Comparison of ENCODE assay signal across 26 cellular contexts in the genomic region with DNA sequence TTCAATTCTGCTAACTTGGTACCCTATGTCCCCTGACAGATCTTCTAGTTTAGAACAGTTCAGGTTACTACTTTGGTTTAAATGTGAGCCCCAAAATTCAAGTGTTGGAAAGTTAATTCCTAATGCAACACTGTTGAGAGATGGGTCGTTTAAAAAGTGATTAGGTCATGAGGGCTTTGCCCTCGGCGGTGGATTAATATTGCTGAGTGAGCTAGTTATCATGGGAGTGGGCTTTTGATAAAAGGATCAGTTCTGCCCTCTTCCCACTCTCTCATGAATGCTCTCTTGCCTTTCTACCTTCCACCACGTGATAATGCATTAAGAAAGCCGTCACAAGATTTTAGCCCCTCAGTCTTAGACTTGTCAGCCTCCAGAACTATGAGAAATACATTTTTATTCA.
"Had no signal": no experiment of that assay in that cellular context is flagged by ENCODE, and none has a peak within 500 bp of the region (broad histone marks: within the 10 kb centered on the region; RNA-seq: fewer than 3 reads in every experiment).

No MANE protein-coding gene starts in this region.

- H3K4me1 Mint-ChIP-seq: nephron, neural crest cell had no signal

- H3K27ac Mint-ChIP-seq: nephron; progenitor cell of endocrine pancreas; stimulated activated naive CD8-positive, alpha-beta T cell treated with anti-CD3 and anti-CD28 coated beads, Interleukin-15, Interleukin-2, amounts not matched to agents 100 ng/mL and 50 ng/mL, for 24 hours; type B pancreatic cell had no signal

- H3K4me1 ChIP-seq: left ventricle myocardium inferior, right atrium auricular region, suprapubic skin, uterus had no signal

- DNase-seq: islet precursor cell; left ventricle myocardium inferior; midbrain; mucosa of descending colon; naive thymus-derived CD8-positive, alpha-beta T cell; ovary; stimulated activated CD4-positive, alpha-beta T cell treated with anti-CD3 and anti-CD28 coated beads, Interleukin-12 subunit alpha, Interleukin-12 subunit beta, amount 100 ng/mL, for 4 hours; stimulated activated CD4-positive, alpha-beta T cell treated with anti-CD3 and anti-CD28 coated beads, Interleukin-15, amount 100 ng/mL, for 24 hours; stimulated activated CD4-positive, alpha-beta T cell treated with anti-CD3 and anti-CD28 coated beads, Interleukin-2, amount 100 ng/mL, for 24 hours; stimulated activated CD4-positive, alpha-beta T cell treated with anti-CD3 and anti-CD28 coated beads, Interleukin-4, amount 100 ng/mL, for 1 hour; stimulated activated naive CD4-positive, alpha-beta T cell; tibial artery; uterus had no signal

- H3K4me3 Mint-ChIP-seq: memory B cell; naive thymus-derived CD8-positive, alpha-beta T cell; nephron; neural crest cell; stimulated activated naive CD8-positive, alpha-beta T cell treated with anti-CD3 and anti-CD28 coated beads, Interleukin-15, Interleukin-2, amounts not matched to agents 100 ng/mL and 50 ng/mL, for 24 hours; type B pancreatic cell had no signal

- H3K9me3 ChIP-seq: left ventricle myocardium inferior, mucosa of descending colon, ovary, right atrium auricular region, suprapubic skin, thoracic aorta, tibial artery, uterus had no signal

- ATAC-seq: mucosa of descending colon; naive thymus-derived CD8-positive, alpha-beta T cell; sciatic nerve had no signal

- H3K36me3 ChIP-seq: left ventricle myocardium inferior, ovary, right atrium auricular region, suprapubic skin, thoracic aorta, tibial artery, uterus had no signal

- H3K4me3 ChIP-seq: hepatocyte, left ventricle myocardium inferior, lung, mucosa of descending colon, ovary, right atrium auricular region, skin epidermis, suprapubic skin, thoracic aorta, tibial artery, uterus had no signal

- H2AFZ ChIP-seq: hepatocyte had no signal

- H3K27me3 ChIP-seq: hepatocyte, ovary, right atrium auricular region, suprapubic skin, tibial artery, uterus had no signal

- H3K9me3 Mint-ChIP-seq: memory B cell, type B pancreatic cell had no signal

- H3K27ac ChIP-seq: hepatocyte, left ventricle myocardium inferior, ovary, right atrium auricular region, skin epidermis, suprapubic skin, thoracic aorta, tibial artery, uterus had no signal

- H3K27me3 Mint-ChIP-seq: memory B cell; stimulated activated naive CD8-positive, alpha-beta T cell treated with anti-CD3 and anti-CD28 coated beads, Interleukin-15, Interleukin-2, amounts not matched to agents 100 ng/mL and 50 ng/mL, for 24 hours had no signal

- H3K79me2 ChIP-seq: hepatocyte had no signal

- H3K4me2 ChIP-seq: hepatocyte had no signal

- H3K36me3 Mint-ChIP-seq: memory B cell; naive thymus-derived CD8-positive, alpha-beta T cell; type B pancreatic cell had no signal
